In the genomic region with DNA sequence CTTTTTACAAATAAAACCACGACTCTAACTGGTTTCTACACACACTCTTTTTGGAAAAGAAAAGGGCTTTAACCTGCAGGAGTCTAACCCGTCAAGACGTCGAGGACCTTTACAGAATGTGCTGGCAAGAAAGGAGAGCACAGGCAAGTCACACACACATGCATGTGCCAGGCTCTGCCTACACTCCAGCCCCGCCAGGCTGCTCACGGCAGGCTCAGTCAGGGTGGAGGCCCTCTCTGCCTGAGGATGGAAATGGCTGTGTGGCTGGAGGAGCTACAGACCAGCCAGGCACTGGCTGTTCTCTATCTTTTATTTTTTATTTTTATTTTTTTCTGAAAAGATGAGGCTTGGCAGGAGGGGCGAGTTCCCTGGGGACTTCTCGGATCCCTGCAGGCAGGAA, we compare ENCODE assay signal across 1 cellular context.
TF ChIP-seq lines count a peak whose summit lies in the region.

No MANE protein-coding gene starts in this region.

TF ChIP-seq in WTC11, 78 proteins besides CTCF, POLR2A, EP300 and RAD21 (continued from another document):
- TF ChIP-seq, protein P1, sequence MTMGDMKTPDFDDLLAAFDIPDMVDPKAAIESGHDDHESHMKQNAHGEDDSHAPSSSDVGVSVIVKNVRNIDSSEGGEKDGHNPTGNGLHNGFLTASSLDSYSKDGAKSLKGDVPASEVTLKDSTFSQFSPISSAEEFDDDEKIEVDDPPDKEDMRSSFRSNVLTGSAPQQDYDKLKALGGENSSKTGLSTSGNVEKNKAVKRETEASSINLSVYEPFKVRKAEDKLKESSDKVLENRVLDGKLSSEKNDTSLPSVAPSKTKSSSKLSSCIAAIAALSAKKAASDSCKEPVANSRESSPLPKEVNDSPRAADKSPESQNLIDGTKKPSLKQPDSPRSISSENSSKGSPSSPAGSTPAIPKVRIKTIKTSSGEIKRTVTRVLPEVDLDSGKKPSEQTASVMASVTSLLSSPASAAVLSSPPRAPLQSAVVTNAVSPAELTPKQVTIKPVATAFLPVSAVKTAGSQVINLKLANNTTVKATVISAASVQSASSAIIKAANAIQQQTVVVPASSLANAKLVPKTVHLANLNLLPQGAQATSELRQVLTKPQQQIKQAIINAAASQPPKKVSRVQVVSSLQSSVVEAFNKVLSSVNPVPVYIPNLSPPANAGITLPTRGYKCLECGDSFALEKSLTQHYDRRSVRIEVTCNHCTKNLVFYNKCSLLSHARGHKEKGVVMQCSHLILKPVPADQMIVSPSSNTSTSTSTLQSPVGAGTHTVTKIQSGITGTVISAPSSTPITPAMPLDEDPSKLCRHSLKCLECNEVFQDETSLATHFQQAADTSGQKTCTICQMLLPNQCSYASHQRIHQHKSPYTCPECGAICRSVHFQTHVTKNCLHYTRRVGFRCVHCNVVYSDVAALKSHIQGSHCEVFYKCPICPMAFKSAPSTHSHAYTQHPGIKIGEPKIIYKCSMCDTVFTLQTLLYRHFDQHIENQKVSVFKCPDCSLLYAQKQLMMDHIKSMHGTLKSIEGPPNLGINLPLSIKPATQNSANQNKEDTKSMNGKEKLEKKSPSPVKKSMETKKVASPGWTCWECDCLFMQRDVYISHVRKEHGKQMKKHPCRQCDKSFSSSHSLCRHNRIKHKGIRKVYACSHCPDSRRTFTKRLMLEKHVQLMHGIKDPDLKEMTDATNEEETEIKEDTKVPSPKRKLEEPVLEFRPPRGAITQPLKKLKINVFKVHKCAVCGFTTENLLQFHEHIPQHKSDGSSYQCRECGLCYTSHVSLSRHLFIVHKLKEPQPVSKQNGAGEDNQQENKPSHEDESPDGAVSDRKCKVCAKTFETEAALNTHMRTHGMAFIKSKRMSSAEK (CRISPR knock-in tag; IDR thresholded peaks at IDR 0.05; ENCODE audit: borderline replicate concordance) = no peak
